ENCODE assay signal across 1 cellular context in genomic region chr17:1716912-1717695, GRCh38.
A peak's percentile ranks its signal among the peaks of the same experiment; 100 is the strongest.
TF ChIP-seq lines count a peak whose summit lies in the region.

No MANE protein-coding gene starts in this region.

TF ChIP-seq in K562, 482 proteins besides CTCF, POLR2A, EP300 and RAD21 (continued from another document and continues in another):
- TF ChIP-seq, protein P1, sequence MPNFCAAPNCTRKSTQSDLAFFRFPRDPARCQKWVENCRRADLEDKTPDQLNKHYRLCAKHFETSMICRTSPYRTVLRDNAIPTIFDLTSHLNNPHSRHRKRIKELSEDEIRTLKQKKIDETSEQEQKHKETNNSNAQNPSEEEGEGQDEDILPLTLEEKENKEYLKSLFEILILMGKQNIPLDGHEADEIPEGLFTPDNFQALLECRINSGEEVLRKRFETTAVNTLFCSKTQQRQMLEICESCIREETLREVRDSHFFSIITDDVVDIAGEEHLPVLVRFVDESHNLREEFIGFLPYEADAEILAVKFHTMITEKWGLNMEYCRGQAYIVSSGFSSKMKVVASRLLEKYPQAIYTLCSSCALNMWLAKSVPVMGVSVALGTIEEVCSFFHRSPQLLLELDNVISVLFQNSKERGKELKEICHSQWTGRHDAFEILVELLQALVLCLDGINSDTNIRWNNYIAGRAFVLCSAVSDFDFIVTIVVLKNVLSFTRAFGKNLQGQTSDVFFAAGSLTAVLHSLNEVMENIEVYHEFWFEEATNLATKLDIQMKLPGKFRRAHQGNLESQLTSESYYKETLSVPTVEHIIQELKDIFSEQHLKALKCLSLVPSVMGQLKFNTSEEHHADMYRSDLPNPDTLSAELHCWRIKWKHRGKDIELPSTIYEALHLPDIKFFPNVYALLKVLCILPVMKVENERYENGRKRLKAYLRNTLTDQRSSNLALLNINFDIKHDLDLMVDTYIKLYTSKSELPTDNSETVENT (CRISPR knock-in tag; IDR thresholded peaks at IDR 0.05), result no peak
- TF ChIP-seq BMI1 (IDR thresholded peaks at IDR 0.05; ENCODE audit: low read length) (no peak), POLR3A (IDR thresholded peaks at IDR 0.05; ENCODE audit: borderline replicate concordance, extremely low read depth, insufficient read depth, insufficient read length) (no peak), ZNF146 (CRISPR knock-in tag; IDR thresholded peaks at IDR 0.05; ENCODE audit: unreplicated experiment) (no peak), SRF (CRISPR knock-in tag; IDR thresholded peaks at IDR 0.05) (no peak), ZNF511 (CRISPR knock-in tag; IDR thresholded peaks at IDR 0.05) (no peak), RBM15 (IDR thresholded peaks at IDR 0.05; ENCODE audit: insufficient read depth, low read length) (no peak), MED1 (CRISPR knock-in tag; IDR thresholded peaks at IDR 0.05; ENCODE audit: borderline replicate concordance) (no peak), ZNF695 (CRISPR knock-in tag; IDR thresholded peaks at IDR 0.05) (no peak), CSDE1 (IDR thresholded peaks at IDR 0.05) (no peak), SPI1 (IDR thresholded peaks at IDR 0.05; ENCODE audit: borderline replicate concordance, low read depth, low read length) (no peak), GATA2 (CRISPR knock-in tag; IDR thresholded peaks at IDR 0.05) (no peak), ESRRA (IDR thresholded peaks at IDR 0.05; ENCODE audit: borderline replicate concordance, low read depth) (peak; percentile 60; the same call in 1 of the 2 replicates), ZBTB9 (CRISPR knock-in tag; IDR thresholded peaks at IDR 0.05) (no peak), ZNF134 (CRISPR knock-in tag; conservative IDR thresholded peaks at IDR 0.05) (no peak), DMBX1 (CRISPR knock-in tag; IDR thresholded peaks at IDR 0.05; ENCODE audit: borderline replicate concordance) (no peak), ZSCAN32 (CRISPR knock-in tag; IDR thresholded peaks at IDR 0.05) (no peak), FUS (optimal IDR thresholded peaks at IDR 0.05; ENCODE audit: low read depth, low read length) (no peak), NCOA4 (IDR thresholded peaks at IDR 0.05; ENCODE audit: partially characterized antibody) (no peak), ZNF764 (CRISPR knock-in tag; IDR thresholded peaks at IDR 0.05; ENCODE audit: low read depth) (no peak), ZNF121 (CRISPR knock-in tag; conservative IDR thresholded peaks at IDR 0.05) (no peak), NFYB (IDR thresholded peaks at IDR 0.05; ENCODE audit: extremely low read depth, insufficient read length) (peak; percentile 74), JUN (IDR thresholded peaks at IDR 0.05; ENCODE audit: borderline replicate concordance, low read depth, low read length) (peak; percentile 16; the same call in 1 of the 2 replicates), JUN (CRISPR knock-in tag; IDR thresholded peaks at IDR 0.05; ENCODE audit: borderline replicate concordance) (no peak), ZNF41 (CRISPR knock-in tag; conservative IDR thresholded peaks at IDR 0.05) (no peak), ZFP1 (CRISPR knock-in tag; IDR thresholded peaks at IDR 0.05) (no peak), NFE2L1 (tag; IDR thresholded peaks at IDR 0.05; ENCODE audit: borderline replicate concordance, low read depth) (no peak; the same call in 1 of the 2 replicates), SFPQ (IDR thresholded peaks at IDR 0.05; ENCODE audit: low read depth, low read length) (no peak)
- TF ChIP-seq, protein P2, sequence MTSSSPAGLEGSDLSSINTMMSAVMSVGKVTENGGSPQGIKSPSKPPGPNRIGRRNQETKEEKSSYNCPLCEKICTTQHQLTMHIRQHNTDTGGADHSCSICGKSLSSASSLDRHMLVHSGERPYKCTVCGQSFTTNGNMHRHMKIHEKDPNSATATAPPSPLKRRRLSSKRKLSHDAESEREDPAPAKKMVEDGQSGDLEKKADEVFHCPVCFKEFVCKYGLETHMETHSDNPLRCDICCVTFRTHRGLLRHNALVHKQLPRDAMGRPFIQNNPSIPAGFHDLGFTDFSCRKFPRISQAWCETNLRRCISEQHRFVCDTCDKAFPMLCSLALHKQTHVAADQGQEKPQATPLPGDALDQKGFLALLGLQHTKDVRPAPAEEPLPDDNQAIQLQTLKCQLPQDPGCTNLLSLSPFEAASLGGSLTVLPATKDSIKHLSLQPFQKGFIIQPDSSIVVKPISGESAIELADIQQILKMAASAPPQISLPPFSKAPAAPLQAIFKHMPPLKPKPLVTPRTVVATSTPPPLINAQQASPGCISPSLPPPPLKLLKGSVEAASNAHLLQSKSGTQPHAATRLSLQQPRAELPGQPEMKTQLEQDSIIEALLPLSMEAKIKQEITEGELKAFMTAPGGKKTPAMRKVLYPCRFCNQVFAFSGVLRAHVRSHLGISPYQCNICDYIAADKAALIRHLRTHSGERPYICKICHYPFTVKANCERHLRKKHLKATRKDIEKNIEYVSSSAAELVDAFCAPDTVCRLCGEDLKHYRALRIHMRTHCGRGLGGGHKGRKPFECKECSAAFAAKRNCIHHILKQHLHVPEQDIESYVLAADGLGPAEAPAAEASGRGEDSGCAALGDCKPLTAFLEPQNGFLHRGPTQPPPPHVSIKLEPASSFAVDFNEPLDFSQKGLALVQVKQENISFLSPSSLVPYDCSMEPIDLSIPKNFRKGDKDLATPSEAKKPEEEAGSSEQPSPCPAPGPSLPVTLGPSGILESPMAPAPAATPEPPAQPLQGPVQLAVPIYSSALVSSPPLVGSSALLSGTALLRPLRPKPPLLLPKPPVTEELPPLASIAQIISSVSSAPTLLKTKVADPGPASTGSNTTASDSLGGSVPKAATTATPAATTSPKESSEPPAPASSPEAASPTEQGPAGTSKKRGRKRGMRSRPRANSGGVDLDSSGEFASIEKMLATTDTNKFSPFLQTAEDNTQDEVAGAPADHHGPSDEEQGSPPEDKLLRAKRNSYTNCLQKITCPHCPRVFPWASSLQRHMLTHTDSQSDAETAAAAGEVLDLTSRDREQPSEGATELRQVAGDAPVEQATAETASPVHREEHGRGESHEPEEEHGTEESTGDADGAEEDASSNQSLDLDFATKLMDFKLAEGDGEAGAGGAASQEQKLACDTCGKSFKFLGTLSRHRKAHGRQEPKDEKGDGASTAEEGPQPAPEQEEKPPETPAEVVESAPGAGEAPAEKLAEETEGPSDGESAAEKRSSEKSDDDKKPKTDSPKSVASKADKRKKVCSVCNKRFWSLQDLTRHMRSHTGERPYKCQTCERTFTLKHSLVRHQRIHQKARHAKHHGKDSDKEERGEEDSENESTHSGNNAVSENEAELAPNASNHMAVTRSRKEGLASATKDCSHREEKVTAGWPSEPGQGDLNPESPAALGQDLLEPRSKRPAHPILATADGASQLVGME (CRISPR knock-in tag; IDR thresholded peaks at IDR 0.05), result no peak
- TF ChIP-seq, protein P3, sequence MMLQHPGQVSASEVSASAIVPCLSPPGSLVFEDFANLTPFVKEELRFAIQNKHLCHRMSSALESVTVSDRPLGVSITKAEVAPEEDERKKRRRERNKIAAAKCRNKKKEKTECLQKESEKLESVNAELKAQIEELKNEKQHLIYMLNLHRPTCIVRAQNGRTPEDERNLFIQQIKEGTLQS (IDR thresholded peaks at IDR 0.05), result peak; percentile 26; the same call in 1 of the 2 replicates
- TF ChIP-seq, protein P3 (CRISPR knock-in tag; conservative IDR thresholded peaks at IDR 0.05), result no peak
- TF ChIP-seq, protein P4, sequence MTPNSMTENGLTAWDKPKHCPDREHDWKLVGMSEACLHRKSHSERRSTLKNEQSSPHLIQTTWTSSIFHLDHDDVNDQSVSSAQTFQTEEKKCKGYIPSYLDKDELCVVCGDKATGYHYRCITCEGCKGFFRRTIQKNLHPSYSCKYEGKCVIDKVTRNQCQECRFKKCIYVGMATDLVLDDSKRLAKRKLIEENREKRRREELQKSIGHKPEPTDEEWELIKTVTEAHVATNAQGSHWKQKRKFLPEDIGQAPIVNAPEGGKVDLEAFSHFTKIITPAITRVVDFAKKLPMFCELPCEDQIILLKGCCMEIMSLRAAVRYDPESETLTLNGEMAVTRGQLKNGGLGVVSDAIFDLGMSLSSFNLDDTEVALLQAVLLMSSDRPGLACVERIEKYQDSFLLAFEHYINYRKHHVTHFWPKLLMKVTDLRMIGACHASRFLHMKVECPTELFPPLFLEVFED (CRISPR knock-in tag; conservative IDR thresholded peaks at IDR 0.05), result no peak
- TF ChIP-seq, protein P5, sequence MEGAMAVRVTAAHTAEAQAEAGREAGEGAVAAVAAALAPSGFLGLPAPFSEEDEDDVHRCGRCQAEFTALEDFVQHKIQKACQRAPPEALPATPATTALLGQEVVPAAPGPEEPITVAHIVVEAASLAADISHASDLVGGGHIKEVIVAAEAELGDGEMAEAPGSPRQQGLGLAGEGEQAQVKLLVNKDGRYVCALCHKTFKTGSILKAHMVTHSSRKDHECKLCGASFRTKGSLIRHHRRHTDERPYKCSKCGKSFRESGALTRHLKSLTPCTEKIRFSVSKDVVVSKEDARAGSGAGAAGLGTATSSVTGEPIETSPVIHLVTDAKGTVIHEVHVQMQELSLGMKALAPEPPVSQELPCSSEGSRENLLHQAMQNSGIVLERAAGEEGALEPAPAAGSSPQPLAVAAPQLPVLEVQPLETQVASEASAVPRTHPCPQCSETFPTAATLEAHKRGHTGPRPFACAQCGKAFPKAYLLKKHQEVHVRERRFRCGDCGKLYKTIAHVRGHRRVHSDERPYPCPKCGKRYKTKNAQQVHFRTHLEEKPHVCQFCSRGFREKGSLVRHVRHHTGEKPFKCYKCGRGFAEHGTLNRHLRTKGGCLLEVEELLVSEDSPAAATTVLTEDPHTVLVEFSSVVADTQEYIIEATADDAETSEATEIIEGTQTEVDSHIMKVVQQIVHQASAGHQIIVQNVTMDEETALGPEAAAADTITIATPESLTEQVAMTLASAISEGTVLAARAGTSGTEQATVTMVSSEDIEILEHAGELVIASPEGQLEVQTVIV (CRISPR knock-in tag; IDR thresholded peaks at IDR 0.05; ENCODE audit: borderline replicate concordance), result no peak
- TF ChIP-seq, protein P6, sequence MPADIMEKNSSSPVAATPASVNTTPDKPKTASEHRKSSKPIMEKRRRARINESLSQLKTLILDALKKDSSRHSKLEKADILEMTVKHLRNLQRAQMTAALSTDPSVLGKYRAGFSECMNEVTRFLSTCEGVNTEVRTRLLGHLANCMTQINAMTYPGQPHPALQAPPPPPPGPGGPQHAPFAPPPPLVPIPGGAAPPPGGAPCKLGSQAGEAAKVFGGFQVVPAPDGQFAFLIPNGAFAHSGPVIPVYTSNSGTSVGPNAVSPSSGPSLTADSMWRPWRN (IDR thresholded peaks at IDR 0.05; ENCODE audit: low read depth), result no peak
- TF ChIP-seq, protein P7, sequence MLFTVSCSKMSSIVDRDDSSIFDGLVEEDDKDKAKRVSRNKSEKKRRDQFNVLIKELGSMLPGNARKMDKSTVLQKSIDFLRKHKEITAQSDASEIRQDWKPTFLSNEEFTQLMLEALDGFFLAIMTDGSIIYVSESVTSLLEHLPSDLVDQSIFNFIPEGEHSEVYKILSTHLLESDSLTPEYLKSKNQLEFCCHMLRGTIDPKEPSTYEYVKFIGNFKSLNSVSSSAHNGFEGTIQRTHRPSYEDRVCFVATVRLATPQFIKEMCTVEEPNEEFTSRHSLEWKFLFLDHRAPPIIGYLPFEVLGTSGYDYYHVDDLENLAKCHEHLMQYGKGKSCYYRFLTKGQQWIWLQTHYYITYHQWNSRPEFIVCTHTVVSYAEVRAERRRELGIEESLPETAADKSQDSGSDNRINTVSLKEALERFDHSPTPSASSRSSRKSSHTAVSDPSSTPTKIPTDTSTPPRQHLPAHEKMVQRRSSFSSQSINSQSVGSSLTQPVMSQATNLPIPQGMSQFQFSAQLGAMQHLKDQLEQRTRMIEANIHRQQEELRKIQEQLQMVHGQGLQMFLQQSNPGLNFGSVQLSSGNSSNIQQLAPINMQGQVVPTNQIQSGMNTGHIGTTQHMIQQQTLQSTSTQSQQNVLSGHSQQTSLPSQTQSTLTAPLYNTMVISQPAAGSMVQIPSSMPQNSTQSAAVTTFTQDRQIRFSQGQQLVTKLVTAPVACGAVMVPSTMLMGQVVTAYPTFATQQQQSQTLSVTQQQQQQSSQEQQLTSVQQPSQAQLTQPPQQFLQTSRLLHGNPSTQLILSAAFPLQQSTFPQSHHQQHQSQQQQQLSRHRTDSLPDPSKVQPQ (CRISPR knock-in tag; IDR thresholded peaks at IDR 0.05; ENCODE audit: borderline replicate concordance), result no peak
